2 cellular contexts compared by ENCODE assay signal in the genomic region with DNA sequence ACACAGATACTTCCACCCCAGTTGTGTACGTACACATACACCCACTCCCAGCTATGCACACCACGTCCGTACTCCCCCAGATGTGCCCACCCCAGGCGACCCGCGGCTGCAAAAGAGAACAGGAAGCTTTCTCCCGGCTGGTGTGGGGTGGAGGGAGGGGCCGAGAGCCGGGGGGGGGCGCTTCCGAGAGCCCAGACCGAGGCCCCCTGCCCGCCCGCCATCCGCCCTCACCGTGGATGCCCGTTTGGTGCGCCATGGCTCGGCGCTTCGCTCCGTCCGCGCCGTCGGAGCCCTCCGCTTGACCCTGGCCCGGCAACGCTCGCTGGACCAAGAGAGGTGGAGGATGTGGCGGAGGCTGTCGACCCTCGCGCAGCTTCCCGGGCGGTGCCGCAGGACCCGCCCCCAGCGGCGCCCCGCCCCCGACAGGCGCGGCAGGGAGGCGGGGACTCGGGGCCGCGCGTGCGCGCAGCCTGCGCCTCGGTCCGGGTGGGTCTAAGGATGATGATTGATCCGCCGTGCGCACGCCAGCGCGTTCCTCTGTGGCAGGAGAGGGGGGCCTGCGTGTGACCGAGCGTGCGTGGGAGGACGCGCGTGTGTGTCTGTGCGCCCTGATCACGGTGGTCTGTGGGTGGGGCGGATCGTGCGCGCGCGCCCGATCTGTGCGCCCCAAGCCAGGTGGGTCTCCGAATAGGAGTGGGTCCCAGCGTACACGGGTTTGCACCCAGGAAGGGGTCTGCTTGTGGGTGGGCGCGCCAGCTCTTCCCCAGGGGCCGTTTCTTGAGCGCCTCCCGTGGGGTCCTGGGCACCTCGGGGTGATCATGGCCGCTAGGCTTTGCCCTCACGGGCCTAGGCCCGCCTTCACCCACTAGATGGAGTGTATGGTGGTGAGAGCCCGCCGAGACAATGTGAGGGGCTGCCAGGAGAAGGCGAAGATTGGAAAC.
A peak's percentile ranks its signal among the peaks of the same experiment; 100 is the strongest.
TF ChIP-seq lines count a peak whose summit lies in the region.

TSS of gene TWF2 (minus strand) at position 398 of the 941 bp plus-strand sequence. CDS start at position 256, 142 bp downstream.

TF ChIP-seq in HEK293, 187 proteins besides CTCF, POLR2A, EP300 and RAD21 (continued from another document and continues in another):
- TF ChIP-seq ZNF26 (tag by site-specific recombination; IDR thresholded peaks at IDR 0.05) (no peak), KLF7 (tag by site-specific recombination; IDR thresholded peaks at IDR 0.05; ENCODE audit: borderline replicate concordance) (no peak), ZNF221 (tag by site-specific recombination; IDR thresholded peaks at IDR 0.05; ENCODE audit: borderline replicate concordance) (no peak), BCL11B (tag by site-specific recombination; IDR thresholded peaks at IDR 0.05; ENCODE audit: low read depth) (no peak), HOXC10 (CRISPR knock-in tag; IDR thresholded peaks at IDR 0.05) (no peak), PRDM1 (tag by site-specific recombination; IDR thresholded peaks at IDR 0.05) (no peak), IKZF3 (tag by site-specific recombination; IDR thresholded peaks at IDR 0.05) (no peak), ZNF140 (tag by site-specific recombination; IDR thresholded peaks at IDR 0.05) (no peak), BCL6B (tag by site-specific recombination; IDR thresholded peaks at IDR 0.05) (no peak), MZF1 (tag by site-specific recombination; IDR thresholded peaks at IDR 0.05; ENCODE audit: borderline replicate concordance) (no peak), ZNF157 (tag by site-specific recombination; IDR thresholded peaks at IDR 0.05) (no peak), ZNF645 (tag by site-specific recombination; IDR thresholded peaks at IDR 0.05) (no peak), YY1 (tag by site-specific recombination; IDR thresholded peaks at IDR 0.05) (0 out of 2 replicates have a peak, but pooled peaks have one; percentile 63), ZSCAN5A (tag by site-specific recombination; IDR thresholded peaks at IDR 0.05) (no peak), ZFP3 (tag by site-specific recombination; IDR thresholded peaks at IDR 0.05; ENCODE audit: low read depth) (no peak), ZNF560 (tag by site-specific recombination; IDR thresholded peaks at IDR 0.05; ENCODE audit: borderline replicate concordance) (no peak), OVOL3 (tag by site-specific recombination; IDR thresholded peaks at IDR 0.05) (no peak), ZNF239 (tag by site-specific recombination; IDR thresholded peaks at IDR 0.05) (no peak), ZNF391 (tag by site-specific recombination; IDR thresholded peaks at IDR 0.05; ENCODE audit: borderline replicate concordance, low read depth) (no peak), ZNF585B (tag by site-specific recombination; IDR thresholded peaks at IDR 0.05) (no peak), ZNF596 (tag by site-specific recombination; IDR thresholded peaks at IDR 0.05) (no peak), ZNF175 (tag by site-specific recombination; IDR thresholded peaks at IDR 0.05) (no peak), ZIC2 (tag by site-specific recombination; IDR thresholded peaks at IDR 0.05) (no peak), ZNF626 (tag by site-specific recombination; IDR thresholded peaks at IDR 0.05) (no peak), ZNF16 (tag by site-specific recombination; IDR thresholded peaks at IDR 0.05; ENCODE audit: low read depth) (no peak), ZNF2 (tag by site-specific recombination; IDR thresholded peaks at IDR 0.05) (no peak), ZNF660 (tag by site-specific recombination; IDR thresholded peaks at IDR 0.05) (no peak), ZNF529 (tag by site-specific recombination; IDR thresholded peaks at IDR 0.05; ENCODE audit: insufficient replicate concordance) (no peak)

TF ChIP-seq in K562, 482 proteins besides CTCF, POLR2A, EP300 and RAD21 (continued from another document and continues in another):
- TF ChIP-seq AFF4 (CRISPR knock-in tag; IDR thresholded peaks at IDR 0.05) (peak; percentile 52; the same call in 1 of the 2 replicates), MITF (IDR thresholded peaks at IDR 0.05) (no peak), GATAD2B (IDR thresholded peaks at IDR 0.05; ENCODE audit: borderline replicate concordance) (no peak), CSDE1 (IDR thresholded peaks at IDR 0.05) (no peak), SNIP1 (IDR thresholded peaks at IDR 0.05; ENCODE audit: low read depth) (no peak), SMARCE1 (IDR thresholded peaks at IDR 0.05) (no peak; the same call in 1 of the 2 replicates), SIN3B (IDR thresholded peaks at IDR 0.05; ENCODE audit: low read depth) (no peak), ZNF24 (IDR thresholded peaks at IDR 0.05) (no peak), ZNF121 (CRISPR knock-in tag; conservative IDR thresholded peaks at IDR 0.05) (no peak), C11orf30 (IDR thresholded peaks at IDR 0.05; ENCODE audit: low read depth) (no peak), NCOA4 (IDR thresholded peaks at IDR 0.05; ENCODE audit: partially characterized antibody) (no peak), USF2 (CRISPR knock-in tag; IDR thresholded peaks at IDR 0.05) (no peak), ZNF717 (CRISPR knock-in tag; IDR thresholded peaks at IDR 0.05) (no peak), ZNF133 (CRISPR knock-in tag; IDR thresholded peaks at IDR 0.05) (no peak), ZNF175 (CRISPR knock-in tag; IDR thresholded peaks at IDR 0.05; ENCODE audit: low read depth) (no peak), ZBED1 (IDR thresholded peaks at IDR 0.05) (no peak), HOXB6 (CRISPR knock-in tag; IDR thresholded peaks at IDR 0.05; ENCODE audit: borderline replicate concordance) (no peak), CEBPB (tag; IDR thresholded peaks at IDR 0.05) (no peak), ZNF76 (CRISPR knock-in tag; IDR thresholded peaks at IDR 0.05; ENCODE audit: borderline replicate concordance) (no peak), CAMTA2 (CRISPR knock-in tag; conservative IDR thresholded peaks at IDR 0.05) (no peak), MAFK (IDR thresholded peaks at IDR 0.05; ENCODE audit: low read length) (no peak), POLR3A (IDR thresholded peaks at IDR 0.05; ENCODE audit: borderline replicate concordance, extremely low read depth, insufficient read depth, insufficient read length) (no peak), CBX5 (IDR thresholded peaks at IDR 0.05; ENCODE audit: borderline replicate concordance, low read depth) (no peak), SP2 (IDR thresholded peaks at IDR 0.05; ENCODE audit: extremely low read depth, low read depth, low read length, poor library complexity, severe bottlenecking) (no peak), ZNF444 (CRISPR knock-in tag; IDR thresholded peaks at IDR 0.05) (no peak), RHOXF2B (CRISPR knock-in tag; conservative IDR thresholded peaks at IDR 0.05) (no peak), NR4A1 (CRISPR knock-in tag; IDR thresholded peaks at IDR 0.05) (no peak), NR4A1 (tag; IDR thresholded peaks at IDR 0.05) (no peak), HMGXB4 (CRISPR knock-in tag; IDR thresholded peaks at IDR 0.05) (no peak), ZNF280A (IDR thresholded peaks at IDR 0.05; ENCODE audit: low read depth, partially characterized antibody) (no peak)
- TF ChIP-seq, protein P1, sequence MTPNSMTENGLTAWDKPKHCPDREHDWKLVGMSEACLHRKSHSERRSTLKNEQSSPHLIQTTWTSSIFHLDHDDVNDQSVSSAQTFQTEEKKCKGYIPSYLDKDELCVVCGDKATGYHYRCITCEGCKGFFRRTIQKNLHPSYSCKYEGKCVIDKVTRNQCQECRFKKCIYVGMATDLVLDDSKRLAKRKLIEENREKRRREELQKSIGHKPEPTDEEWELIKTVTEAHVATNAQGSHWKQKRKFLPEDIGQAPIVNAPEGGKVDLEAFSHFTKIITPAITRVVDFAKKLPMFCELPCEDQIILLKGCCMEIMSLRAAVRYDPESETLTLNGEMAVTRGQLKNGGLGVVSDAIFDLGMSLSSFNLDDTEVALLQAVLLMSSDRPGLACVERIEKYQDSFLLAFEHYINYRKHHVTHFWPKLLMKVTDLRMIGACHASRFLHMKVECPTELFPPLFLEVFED (CRISPR knock-in tag; conservative IDR thresholded peaks at IDR 0.05) = no peak
- TF ChIP-seq, protein P2, sequence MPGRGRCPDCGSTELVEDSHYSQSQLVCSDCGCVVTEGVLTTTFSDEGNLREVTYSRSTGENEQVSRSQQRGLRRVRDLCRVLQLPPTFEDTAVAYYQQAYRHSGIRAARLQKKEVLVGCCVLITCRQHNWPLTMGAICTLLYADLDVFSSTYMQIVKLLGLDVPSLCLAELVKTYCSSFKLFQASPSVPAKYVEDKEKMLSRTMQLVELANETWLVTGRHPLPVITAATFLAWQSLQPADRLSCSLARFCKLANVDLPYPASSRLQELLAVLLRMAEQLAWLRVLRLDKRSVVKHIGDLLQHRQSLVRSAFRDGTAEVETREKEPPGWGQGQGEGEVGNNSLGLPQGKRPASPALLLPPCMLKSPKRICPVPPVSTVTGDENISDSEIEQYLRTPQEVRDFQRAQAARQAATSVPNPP (IDR thresholded peaks at IDR 0.05; ENCODE audit: borderline replicate concordance, insufficient read depth, insufficient read length) = no peak
- TF ChIP-seq, protein P3, sequence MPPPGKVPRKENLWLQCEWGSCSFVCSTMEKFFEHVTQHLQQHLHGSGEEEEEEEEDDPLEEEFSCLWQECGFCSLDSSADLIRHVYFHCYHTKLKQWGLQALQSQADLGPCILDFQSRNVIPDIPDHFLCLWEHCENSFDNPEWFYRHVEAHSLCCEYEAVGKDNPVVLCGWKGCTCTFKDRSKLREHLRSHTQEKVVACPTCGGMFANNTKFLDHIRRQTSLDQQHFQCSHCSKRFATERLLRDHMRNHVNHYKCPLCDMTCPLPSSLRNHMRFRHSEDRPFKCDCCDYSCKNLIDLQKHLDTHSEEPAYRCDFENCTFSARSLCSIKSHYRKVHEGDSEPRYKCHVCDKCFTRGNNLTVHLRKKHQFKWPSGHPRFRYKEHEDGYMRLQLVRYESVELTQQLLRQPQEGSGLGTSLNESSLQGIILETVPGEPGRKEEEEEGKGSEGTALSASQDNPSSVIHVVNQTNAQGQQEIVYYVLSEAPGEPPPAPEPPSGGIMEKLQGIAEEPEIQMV (tag; conservative IDR thresholded peaks at IDR 0.05; ENCODE audit: low read depth) = no peak
